8 cellular contexts compared by ENCODE assay signal in the genomic region with DNA sequence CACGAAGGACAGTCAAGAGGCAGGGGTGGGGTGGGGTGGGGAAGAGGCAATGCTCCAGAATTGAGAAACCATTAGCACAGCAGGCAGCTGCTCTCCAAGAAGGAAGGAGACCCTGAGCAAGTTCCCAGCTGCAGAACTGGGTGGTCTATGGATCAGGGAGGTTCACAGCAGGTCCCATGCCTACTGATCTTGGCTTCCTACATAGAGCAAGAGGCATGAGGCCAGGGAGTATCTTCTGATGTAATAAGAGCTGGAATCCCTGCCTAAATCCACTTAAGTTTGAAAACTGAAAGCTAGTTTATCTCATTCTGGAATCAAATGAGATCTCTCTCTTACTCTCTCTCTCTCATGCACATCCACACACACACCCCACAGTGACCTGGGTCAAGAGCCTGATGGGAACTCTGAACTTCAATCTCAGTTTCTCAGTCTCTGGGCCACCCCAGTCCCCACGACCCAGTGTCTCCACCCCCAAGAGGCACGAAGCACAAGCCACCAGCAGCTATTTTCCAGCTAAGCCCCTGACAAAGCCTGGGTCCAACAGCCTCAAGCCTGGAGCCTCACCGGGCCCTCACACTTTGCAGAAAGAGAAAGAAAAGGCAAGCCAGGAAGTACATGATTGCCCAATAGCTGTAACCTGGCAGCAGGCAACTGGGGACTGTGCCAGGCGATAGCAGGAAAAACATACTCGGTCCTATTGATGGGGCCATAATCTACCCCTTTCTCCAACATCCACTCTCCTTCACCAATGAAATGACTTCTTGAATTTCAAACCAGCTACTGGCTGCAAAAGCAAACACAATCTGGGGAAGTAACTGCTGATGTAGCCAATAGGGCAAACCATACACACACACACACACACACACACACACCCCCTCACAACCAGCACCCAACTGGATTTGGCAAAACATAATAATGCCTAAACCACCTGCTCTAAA. TPM values are rescaled to one million over a fixed set of nuclear protein-coding genes. Genes with fewer than 3 reads are reported as not detected.
A peak's percentile ranks its signal among the peaks of the same experiment; 100 is the strongest.
DNase-seq lines count a peak whose midpoint lies in the region; FAIRE-seq and TF ChIP-seq lines count a peak whose summit lies in the region.

No MANE protein-coding gene starts in this region.

- H3K4me3 ChIP-seq in neutrophil (ENCODE audit: low read depth in 1 of 2, low read length in 1 of 2) = peak overlapping the region; percentile 98 to 99

- no peak for TF ChIP-seq CTCF in neutrophil (IDR thresholded peaks at IDR 0.05)

- peak overlapping the region; percentile 98 for H3K27ac ChIP-seq in neutrophil

- no peaks in the 10 kb centered on the region for H3K9me3 ChIP-seq in neutrophil

- H3K4me1 ChIP-seq in neutrophil (ENCODE audit: control insufficient read depth in 1 of 2, insufficient read depth in 1 of 2, low read depth in 1 of 2, low read length in 1 of 2) = peaks cover 54 to 69% of the 10 kb centered on the region in 2 experiments

- no peaks in the 10 kb centered on the region for H3K27me3 ChIP-seq in neutrophil

- no peak for TF ChIP-seq POLR2A in H54 (IDR thresholded peaks at IDR 0.05; ENCODE audit: low read depth, low read length)

- H3K36me3 ChIP-seq in neutrophil = peaks cover 39% of the 10 kb centered on the region

- peak; percentile 78 for DNase-seq in Daoy (ENCODE audit: low read depth)
- peak; percentile 96 for DNase-seq in NCI-H1436 treated with DMSO at 0.1 percent for 48 hours (lab: John Stamatoyannopoulos, UW)
- DNase-seq in activated CD4-positive, alpha-beta T cell treated with anti-CD3 and anti-CD28 coated beads, Interleukin-2, amount 50 U/mL, for 48 hours = peak; percentile 29 to 46
- DNase-seq in fibroblast of peridontal ligament (ENCODE audit: extremely low read depth) = peak; percentile 64
- no peak for DNase-seq in H54 (ENCODE audit: insufficient read length, low spot score)
- DNase-seq in epidermal melanocyte (ENCODE audit: insufficient read length, low spot score) = no peak
- DNase-seq in AG20443 (ENCODE audit: low spot score) = no peak

- FAIRE-seq in H54 (lab: Jason Lieb, UNC) = no peak

RNA-seq across cellular contexts. Expression of gene NUAK2, which starts 2.2 kb away (rescaled TPM):
- 11.1 and 12.4 TPM in 2 replicates for total RNA-seq in Daoy (2014; rRNA removed; shearing (Covaris generic))

RNA-seq across cellular contexts. Expression of gene KLHDC8A, which starts 37.4 kb away (rescaled TPM):
- 0.34 and 3.2 TPM in 2 replicates for total RNA-seq in Daoy (2014; rRNA removed; shearing (Covaris generic))

Comparison
In these comparisons a context has a peak if more than half of its experiments do, and no peak if none do; other contexts are left out.
1. DNase-seq: peak in Daoy (single experiment), NCI-H1436 treated with DMSO at 0.1 percent for 48 hours (single experiment), activated CD4-positive, alpha-beta T cell treated with anti-CD3 and anti-CD28 coated beads, Interleukin-2, amount 50 U/mL, for 48 hours (2 of 2) and fibroblast of peridontal ligament (single experiment); none in H54 (single experiment), epidermal melanocyte (single experiment) and AG20443 (single experiment).